In genomic region chr17:43900858-43901754, GRCh38 we compare ENCODE assay signal across 8 cellular contexts. TPM values are rescaled to one million over a fixed set of nuclear protein-coding genes. Genes with fewer than 3 reads are reported as not detected.
DNase-seq lines count a peak whose midpoint lies in the region; ATAC-seq and TF ChIP-seq lines count a peak whose summit lies in the region.

No MANE protein-coding gene starts in this region.

- H3K36me3 ChIP-seq in kidney epithelial cell (ENCODE audit: control insufficient read depth, insufficient read depth, low read length) (no peaks in the 10 kb centered on the region), thymus (ENCODE audit: control insufficient read depth, insufficient read depth) (no peaks in the 10 kb centered on the region)

- peaks cover 2% of the 10 kb centered on the region for H3K4me1 Mint-ChIP-seq in activated CD8-positive, alpha-beta memory T cell treated with anti-CD3 and anti-CD28 coated beads, Interleukin-2, amount 10 ng/mL, durations not matched to agents 7 days and 5 days
- peaks cover 13% of the 10 kb centered on the region for H3K4me1 Mint-ChIP-seq in activated CD4-positive, alpha-beta memory T cell treated with anti-CD3 and anti-CD28 coated beads, Interleukin-2, amount 10 ng/mL, durations not matched to agents 7 days and 5 days

- H3K27ac ChIP-seq in thymus (ENCODE audit: low read depth), result no peak overlapping the region

- H3K27ac Mint-ChIP-seq in activated CD8-positive, alpha-beta memory T cell treated with anti-CD3 and anti-CD28 coated beads, Interleukin-2, amount 10 ng/mL, durations not matched to agents 7 days and 5 days, result no peak overlapping the region
- no peak overlapping the region for H3K27ac Mint-ChIP-seq in activated CD4-positive, alpha-beta memory T cell treated with anti-CD3 and anti-CD28 coated beads, Interleukin-2, amount 10 ng/mL, durations not matched to agents 7 days and 5 days

- no peak for ATAC-seq in activated CD8-positive, alpha-beta memory T cell treated with anti-CD3 and anti-CD28 coated beads, Interleukin-2, amount 10 ng/mL, durations not matched to agents 7 days and 5 days

- CTCF ChIA-PET in activated CD8-positive, alpha-beta memory T cell treated with anti-CD3 and anti-CD28 coated beads, Interleukin-2, amount 10 ng/mL, durations not matched to agents 7 days and 5 days (lab: Charles Lee), result interaction anchor here (0.6 to 2.4 kb wide), 4 partner anchors 9 to 1296 kb away, joined by 3 to 9 read pairs (median 4); no protein-coding TSS in a partner anchor
- CTCF ChIA-PET in activated CD4-positive, alpha-beta memory T cell treated with anti-CD3 and anti-CD28 coated beads, Interleukin-2, amount 10 ng/mL, durations not matched to agents 7 days and 5 days (lab: Charles Lee), result interaction anchor here (0.9 to 3.9 kb wide), 2 partner anchors 9 to 22 kb away, joined by 6 to 16 read pairs; no protein-coding TSS in a partner anchor

- TF ChIP-seq CTCF in kidney epithelial cell (IDR thresholded peaks at IDR 0.05; ENCODE audit: insufficient read depth, low read length, poor library complexity, severe bottlenecking), result no peak

- peaks cover 54% of the 10 kb centered on the region for H3K27me3 Mint-ChIP-seq in activated CD8-positive, alpha-beta memory T cell treated with anti-CD3 and anti-CD28 coated beads, Interleukin-2, amount 10 ng/mL, durations not matched to agents 7 days and 5 days
- peaks cover 42% of the 10 kb centered on the region for H3K27me3 Mint-ChIP-seq in activated CD4-positive, alpha-beta memory T cell treated with anti-CD3 and anti-CD28 coated beads, Interleukin-2, amount 10 ng/mL, durations not matched to agents 7 days and 5 days

- peaks cover 8% of the 10 kb centered on the region for H3K4me1 ChIP-seq in thymus (ENCODE audit: control insufficient read depth, insufficient read depth, low read length)

- POLR2A ChIA-PET in activated CD4-positive, alpha-beta memory T cell treated with anti-CD3 and anti-CD28 coated beads, Interleukin-2, amount 10 ng/mL, durations not matched to agents 7 days and 5 days (lab: Charles Lee), result no interaction called here

- H3K9me3 Mint-ChIP-seq in activated CD8-positive, alpha-beta memory T cell treated with anti-CD3 and anti-CD28 coated beads, Interleukin-2, amount 10 ng/mL, durations not matched to agents 7 days and 5 days (ENCODE audit: low read depth), result no peaks in the 10 kb centered on the region
- H3K9me3 Mint-ChIP-seq in activated CD4-positive, alpha-beta memory T cell treated with anti-CD3 and anti-CD28 coated beads, Interleukin-2, amount 10 ng/mL, durations not matched to agents 7 days and 5 days, result no peaks in the 10 kb centered on the region

- 40% methylated on average over 13 of the region's 13 CpGs for WGBS in thymus

- H3K9me3 ChIP-seq in thymus (ENCODE audit: control insufficient read depth), result no peaks in the 10 kb centered on the region

- H3K36me3 Mint-ChIP-seq in activated CD8-positive, alpha-beta memory T cell treated with anti-CD3 and anti-CD28 coated beads, Interleukin-2, amount 10 ng/mL, durations not matched to agents 7 days and 5 days, result no peaks in the 10 kb centered on the region
- H3K36me3 Mint-ChIP-seq in activated CD4-positive, alpha-beta memory T cell treated with anti-CD3 and anti-CD28 coated beads, Interleukin-2, amount 10 ng/mL, durations not matched to agents 7 days and 5 days (ENCODE audit: low read depth), result no peaks in the 10 kb centered on the region

- peak overlapping the region; percentile 65 for H3K4me3 Mint-ChIP-seq in activated CD8-positive, alpha-beta memory T cell treated with anti-CD3 and anti-CD28 coated beads, Interleukin-2, amount 10 ng/mL, durations not matched to agents 7 days and 5 days
- H3K4me3 Mint-ChIP-seq in activated CD4-positive, alpha-beta memory T cell treated with anti-CD3 and anti-CD28 coated beads, Interleukin-2, amount 10 ng/mL, durations not matched to agents 7 days and 5 days, result peak overlapping the region; percentile 66

- DNase-seq in activated CD8-positive, alpha-beta memory T cell treated with anti-CD3 and anti-CD28 coated beads, Interleukin-2, amount 10 ng/mL, durations not matched to agents 7 days and 5 days, result no peak
- no peak for DNase-seq in activated CD8-positive, alpha-beta memory T cell treated with anti-CD3 and anti-CD28 coated beads, Interleukin-2, amount 50 U/mL, for 48 hours
- no peak for DNase-seq in activated CD4-positive, alpha-beta memory T cell treated with anti-CD3 and anti-CD28 coated beads, Interleukin-2, amount 10 ng/mL, durations not matched to agents 7 days and 5 days
- no peak for DNase-seq in kidney epithelial cell (ENCODE audit: low read depth)
- DNase-seq in occipital lobe (lab: John Stamatoyannopoulos, UW), result no peak
- DNase-seq in COLO829 (ENCODE audit: low spot score), result no peak
- DNase-seq in NOMO-1 treated with dmso at 0.1 percent for 144 hours (lab: John Stamatoyannopoulos, UW; ENCODE audit: unreplicated experiment), result no peak

- peak overlapping the region; percentile 35 for H3K4me3 ChIP-seq in kidney epithelial cell (ENCODE audit: low read depth, low read length)
- H3K4me3 ChIP-seq in thymus (ENCODE audit: low read length), result peak overlapping the region; percentile 33

- H3K27me3 ChIP-seq in kidney epithelial cell (ENCODE audit: control insufficient read depth, insufficient read depth, low read length), result peaks cover 3% of the 10 kb centered on the region
- H3K27me3 ChIP-seq in thymus (ENCODE audit: control insufficient read depth, insufficient read depth), result peaks cover 20% of the 10 kb centered on the region

RNA-seq across cellular contexts. Expression of gene MPP2, which starts 6.2 kb away (rescaled TPM):
- under 1 TPM; 0.56 to 0.61 TPM for total RNA-seq in activated CD8-positive, alpha-beta memory T cell treated with anti-CD3 and anti-CD28 coated beads, Interleukin-2, amount 10 ng/mL, durations not matched to agents 7 days and 5 days
- under 1 TPM; 0.48 to 0.65 TPM for total RNA-seq in activated CD4-positive, alpha-beta memory T cell treated with anti-CD3 and anti-CD28 coated beads, Interleukin-2, amount 10 ng/mL, durations not matched to agents 7 days and 5 days
- total RNA-seq in kidney epithelial cell (2.7 and 3.0 TPM in 2 replicates), occipital lobe (14.2 TPM)
- 0.87 TPM for polyA plus RNA-seq in thymus

RNA-seq across cellular contexts. Expression of gene PPY, which starts 41.2 kb away (rescaled TPM):
- total RNA-seq in activated CD8-positive, alpha-beta memory T cell treated with anti-CD3 and anti-CD28 coated beads, Interleukin-2, amount 10 ng/mL, durations not matched to agents 7 days and 5 days, result not detected
- not detected for total RNA-seq in activated CD4-positive, alpha-beta memory T cell treated with anti-CD3 and anti-CD28 coated beads, Interleukin-2, amount 10 ng/mL, durations not matched to agents 7 days and 5 days
- total RNA-seq in kidney epithelial cell (not detected in 2 replicates), occipital lobe (not detected)
- polyA plus RNA-seq in thymus, result 0.71 TPM

RNA-seq across cellular contexts. Expression of gene PYY, which starts 52.6 kb away (rescaled TPM):
- total RNA-seq in activated CD8-positive, alpha-beta memory T cell treated with anti-CD3 and anti-CD28 coated beads, Interleukin-2, amount 10 ng/mL, durations not matched to agents 7 days and 5 days, result not detected
- total RNA-seq in activated CD4-positive, alpha-beta memory T cell treated with anti-CD3 and anti-CD28 coated beads, Interleukin-2, amount 10 ng/mL, durations not matched to agents 7 days and 5 days, result not detected
- 0.48 TPM in 1 of 2 replicates, not detected in the other for total RNA-seq in kidney epithelial cell
- polyA plus RNA-seq in thymus, result 6.8 TPM
- not detected for total RNA-seq in occipital lobe

RNA-seq across cellular contexts. Expression of gene CD300LG, which starts 54.1 kb away (rescaled TPM):
- total RNA-seq in activated CD8-positive, alpha-beta memory T cell treated with anti-CD3 and anti-CD28 coated beads, Interleukin-2, amount 10 ng/mL, durations not matched to agents 7 days and 5 days, result not detected
- not detected for total RNA-seq in activated CD4-positive, alpha-beta memory T cell treated with anti-CD3 and anti-CD28 coated beads, Interleukin-2, amount 10 ng/mL, durations not matched to agents 7 days and 5 days
- not detected in 2 replicates for total RNA-seq in kidney epithelial cell
- polyA plus RNA-seq in thymus, result 5.7 TPM
- not detected for total RNA-seq in occipital lobe
